Comparison of ENCODE assay signal across 1 cellular context in genomic region chr6:52499026-52499425, GRCh38.
TF ChIP-seq lines count a peak whose summit lies in the region.

No MANE protein-coding gene starts in this region.

TF ChIP-seq in H1, 55 proteins besides CTCF, POLR2A, EP300 and RAD21 (continued from another document):
- TF ChIP-seq TAF7 (optimal IDR thresholded peaks at IDR 0.05; ENCODE audit: borderline replicate concordance, low read depth, low read length), result no peak
- no peak for TF ChIP-seq MAX (IDR thresholded peaks at IDR 0.05)
- TF ChIP-seq TAF1 (IDR thresholded peaks at IDR 0.05; ENCODE audit: low read depth, low read length), result no peak
- no peak for TF ChIP-seq ATF3 (IDR thresholded peaks at IDR 0.05; ENCODE audit: insufficient read depth, low read depth, low read length)
- TF ChIP-seq PHF8 (conservative IDR thresholded peaks at IDR 0.05; ENCODE audit: low read depth, low read length), result no peak
- no peak for TF ChIP-seq CHD2 (IDR thresholded peaks at IDR 0.05; ENCODE audit: low read length)
- no peak for TF ChIP-seq POU5F1 (IDR thresholded peaks at IDR 0.05; ENCODE audit: low read depth, low read length)
- TF ChIP-seq BACH1 (IDR thresholded peaks at IDR 0.05; ENCODE audit: low read length), result no peak
- no peak for TF ChIP-seq CREB1 (IDR thresholded peaks at IDR 0.05)
- TF ChIP-seq POLR2AphosphoS5 (IDR thresholded peaks at IDR 0.05; ENCODE audit: low read depth, low read length), result no peak
- no peak for TF ChIP-seq SP1 (IDR thresholded peaks at IDR 0.05; ENCODE audit: low read depth, low read length)
- no peak for TF ChIP-seq EGR1 (IDR thresholded peaks at IDR 0.05; ENCODE audit: borderline replicate concordance, low read depth, low read length)
- no peak for TF ChIP-seq SIRT6 (IDR thresholded peaks at IDR 0.05; ENCODE audit: low read length)
